13 cellular contexts compared by ENCODE assay signal in the genomic region with DNA sequence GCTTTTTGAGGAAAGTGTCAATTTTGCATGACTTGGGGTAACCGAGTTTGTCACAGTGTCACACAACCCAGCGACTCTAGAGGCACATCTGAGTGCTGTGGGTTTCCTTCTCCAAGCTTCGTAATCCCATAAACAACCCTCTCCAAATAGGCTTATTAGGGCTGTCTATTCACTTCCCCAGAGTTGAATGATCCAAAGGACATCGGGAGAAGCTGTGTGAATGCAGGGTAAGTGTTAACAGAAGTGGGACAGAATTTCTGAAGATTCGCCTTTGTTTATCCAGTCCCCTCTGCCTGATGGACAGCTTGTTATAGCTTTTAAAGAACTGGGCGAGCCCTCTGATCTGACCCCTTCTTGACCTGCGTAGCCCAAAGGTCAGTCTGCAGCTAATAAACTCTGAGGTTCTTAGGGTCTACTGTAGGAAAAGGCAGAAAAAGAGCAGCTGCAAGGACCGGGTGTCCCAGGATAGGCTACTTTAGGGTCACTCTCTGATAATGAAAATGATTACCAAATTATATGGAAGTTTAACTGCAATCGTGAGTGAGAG.
DNase-seq lines count a peak whose midpoint lies in the region; TF ChIP-seq lines count a peak whose summit lies in the region.
"Had no signal": no experiment of that assay in that cellular context is flagged by ENCODE, and none has a peak within 500 bp of the region (broad histone marks: within the 10 kb centered on the region; RNA-seq: fewer than 3 reads in every experiment).

No MANE protein-coding gene starts in this region.

- DNase-seq in NCI-H2171 treated with DMSO at 0.1 percent for 48 hours (lab: John Stamatoyannopoulos, UW) (peak; percentile 54), NCI-H2171 (lab: John Stamatoyannopoulos, UW) (no peak), NCI-H82 treated with DMSO at 0.1 percent for 48 hours (lab: John Stamatoyannopoulos, UW; ENCODE audit: unreplicated experiment) (peak; percentile 41), nephron progenitor cell (peak; percentile 49), anterior cingulate cortex (lab: John Stamatoyannopoulos, UW) (no peak), NCI-H1436 treated with DMSO at 0.1 percent for 48 hours (lab: John Stamatoyannopoulos, UW) (no peak)
- DNase-seq in stimulated activated CD4-positive, alpha-beta T cell treated with anti-CD3 and anti-CD28 coated beads, Interleukin-2, amount 100 ng/mL, for 24 hours: no peak
- DNase-seq: CD8-positive, alpha-beta memory T cell; EL; KG1; NCI-H526; NK-92 treated with Interleukin-12 subunit alpha and Interleukin-12 subunit beta, amount 100 ng/mL, for 24 hours; SHP77 had no signal

- H3K4me1 Mint-ChIP-seq in nephron progenitor cell: peaks cover 42% of the 10 kb centered on the region

- H3K4me3 Mint-ChIP-seq in nephron progenitor cell: peak overlapping the region; percentile 13

- H3K36me3 Mint-ChIP-seq in nephron progenitor cell (ENCODE audit: low read depth): peaks cover 39% of the 10 kb centered on the region

- TF ChIP-seq CTCF in nephron progenitor cell (IDR thresholded peaks at IDR 0.05): no peak

- peak overlapping the region; percentile 34 for H3K27ac Mint-ChIP-seq in nephron progenitor cell

- no peaks in the 10 kb centered on the region for H3K9me3 Mint-ChIP-seq in nephron progenitor cell

- no peaks in the 10 kb centered on the region for H3K27me3 Mint-ChIP-seq in nephron progenitor cell (ENCODE audit: low read depth, poor library complexity)
- H3K27me3 Mint-ChIP-seq: CD8-positive, alpha-beta memory T cell had no signal

Comparison
In these comparisons a context has a peak if more than half of its experiments do, and no peak if none do; other contexts are left out.
1. DNase-seq: peak in NCI-H2171 treated with DMSO at 0.1 percent for 48 hours (single experiment), NCI-H82 treated with DMSO at 0.1 percent for 48 hours (single experiment) and nephron progenitor cell (single experiment); none in NCI-H2171 (single experiment), anterior cingulate cortex (0 of 58), stimulated activated CD4-positive, alpha-beta T cell treated with anti-CD3 and anti-CD28 coated beads, Interleukin-2, amount 100 ng/mL, for 24 hours (0 of 2) and NCI-H1436 treated with DMSO at 0.1 percent for 48 hours (single experiment).